ENCODE assay signal across 1 cellular context in the genomic region with DNA sequence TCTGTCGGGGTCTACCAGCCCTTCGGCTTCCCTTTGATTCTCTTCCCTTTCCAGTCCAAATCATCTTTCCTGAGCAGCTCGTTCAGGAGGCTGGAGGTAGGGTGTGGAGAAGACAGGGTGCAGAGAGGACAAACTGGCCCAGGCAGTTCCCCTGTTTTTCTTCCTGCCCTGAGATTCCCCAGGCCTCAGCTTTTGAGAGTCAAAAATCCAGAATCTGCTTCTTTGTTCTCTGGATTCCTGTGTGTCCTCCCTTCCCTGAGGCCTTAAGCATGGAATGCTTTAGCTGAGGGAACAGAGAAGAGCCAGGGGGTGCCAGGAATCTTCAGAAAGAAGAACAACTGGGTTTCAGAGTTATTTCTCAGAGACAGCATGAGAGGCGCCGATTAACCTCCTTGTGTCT.
TF ChIP-seq lines count a peak whose summit lies in the region.

No MANE protein-coding gene starts in this region.

TF ChIP-seq in IMR-90, 13 proteins besides CTCF, POLR2A, EP300 and RAD21:
- TF ChIP-seq SMC3 (IDR thresholded peaks at IDR 0.05; ENCODE audit: low read depth, low read length) (no peak), MAFK (IDR thresholded peaks at IDR 0.05; ENCODE audit: low read depth, low read length) (no peak), BHLHE40 (IDR thresholded peaks at IDR 0.05; ENCODE audit: low read depth, low read length) (no peak), CHD1 (IDR thresholded peaks at IDR 0.05; ENCODE audit: low read depth, low read length) (no peak), CEBPB (IDR thresholded peaks at IDR 0.05; ENCODE audit: low read depth, low read length) (no peak), RCOR1 (IDR thresholded peaks at IDR 0.05; ENCODE audit: insufficient replicate concordance, low read length) (no peak), MAZ (IDR thresholded peaks at IDR 0.05; ENCODE audit: borderline replicate concordance, low read depth, low read length) (no peak), ELK1 (IDR thresholded peaks at IDR 0.05; ENCODE audit: borderline replicate concordance, low read depth, low read length) (no peak), NFE2L2 (IDR thresholded peaks at IDR 0.05; ENCODE audit: low read depth, low read length) (no peak), RFX5 (IDR thresholded peaks at IDR 0.05; ENCODE audit: low read depth, low read length) (no peak), MXI1 (IDR thresholded peaks at IDR 0.05; ENCODE audit: borderline replicate concordance, low read depth, low read length) (no peak)
- TF ChIP-seq, protein P1, sequence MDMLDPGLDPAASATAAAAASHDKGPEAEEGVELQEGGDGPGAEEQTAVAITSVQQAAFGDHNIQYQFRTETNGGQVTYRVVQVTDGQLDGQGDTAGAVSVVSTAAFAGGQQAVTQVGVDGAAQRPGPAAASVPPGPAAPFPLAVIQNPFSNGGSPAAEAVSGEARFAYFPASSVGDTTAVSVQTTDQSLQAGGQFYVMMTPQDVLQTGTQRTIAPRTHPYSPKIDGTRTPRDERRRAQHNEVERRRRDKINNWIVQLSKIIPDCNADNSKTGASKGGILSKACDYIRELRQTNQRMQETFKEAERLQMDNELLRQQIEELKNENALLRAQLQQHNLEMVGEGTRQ (IDR thresholded peaks at IDR 0.05; ENCODE audit: low read depth, low read length) = no peak
